ENCODE assay signal across 9 cellular contexts in genomic region chr11:87463486-87464102, GRCh38.
A peak's percentile ranks its signal among the peaks of the same experiment; 100 is the strongest.
DNase-seq lines count a peak whose midpoint lies in the region; ATAC-seq, FAIRE-seq and TF ChIP-seq lines count a peak whose summit lies in the region.
"Had no signal": no experiment of that assay in that cellular context is flagged by ENCODE, and none has a peak within 500 bp of the region (broad histone marks: within the 10 kb centered on the region; RNA-seq: fewer than 3 reads in every experiment).

No MANE protein-coding gene starts in this region.

- 15% methylated on average over 4 of the region's 4 CpGs for WGBS in HepG2 (ENCODE audit: low lambda C conversion rate)
- WGBS in right lobe of liver (ENCODE audit: insufficient coverage, low coverage, low lambda C conversion rate, missing lambda C conversion rate) = 70% methylated on average over 4 of the region's 4 CpGs

- no peak overlapping the region for H2AFZ ChIP-seq in HepG2 (ENCODE audit: low read length)

- in situ Hi-C loops in HepG2 (cut with HindIII; ENCODE audit: extremely low pct_ligation_motif_present, low pct_unique_long_range_greater_than_20kb) = loop anchor here (25.0 kb wide), 1 partner anchor 1074 kb away; no protein-coding TSS in a partner anchor

- H3K27ac ChIP-seq in HepG2 (ENCODE audit: extremely low read length, insufficient read depth, low read length) (no peak overlapping the region), right lobe of liver (no peak overlapping the region)
- no peak overlapping the region for H3K27ac ChIP-seq in effector memory CD4-positive, alpha-beta T cell (ENCODE audit: insufficient read depth, low read length, poor library complexity, severe bottlenecking)

- H3K36me3 ChIP-seq in HepG2 (replicated peaks in 1 of 2; ENCODE audit: control insufficient read depth in 1 of 2, insufficient read depth in 2 of 2, low read length in 2 of 2) (no peaks in the 10 kb centered on the region), right lobe of liver (no peaks in the 10 kb centered on the region)
- no peaks in the 10 kb centered on the region for H3K36me3 ChIP-seq in effector memory CD4-positive, alpha-beta T cell (ENCODE audit: control insufficient read depth, insufficient read depth, low read length)

- H3K9ac ChIP-seq in HepG2 (ENCODE audit: insufficient read depth, low read depth, low read length) = no peak overlapping the region

- DNase-seq in HepG2 (ENCODE audit: low spot score) (peak; percentile 38), right lobe of liver (no peak), HT1080 (ENCODE audit: low read depth) (peak; percentile 12), SK-N-DZ (ENCODE audit: low spot score) (peak; percentile 73), mesothelial cell of epicardium (ENCODE audit: low spot score in 2 of 2, unreplicated experiment in 2 of 2) (no peak), GM19240 (ENCODE audit: insufficient read length, low spot score) (no peak)
- no peak for DNase-seq in effector memory CD4-positive, alpha-beta T cell
- DNase-seq in activated CD4-positive, CD25-positive, alpha-beta regulatory T cell treated with anti-CD3 and anti-CD28 coated beads, Interleukin-2, amount 50 U/mL, for 72 hours = no peak

- H3K4me3 ChIP-seq in HepG2 (replicated peaks in 1 of 3; ENCODE audit: insufficient read depth in 1 of 3, low read depth in 2 of 3, low read length in 3 of 3) (no peak overlapping the region), right lobe of liver (no peak overlapping the region)
- no peak overlapping the region for H3K4me3 ChIP-seq in effector memory CD4-positive, alpha-beta T cell (ENCODE audit: insufficient read depth, low read depth, low read length, poor library complexity, severe bottlenecking)

- no peak for TF ChIP-seq RAD21 in HepG2 (CRISPR knock-in tag; IDR thresholded peaks at IDR 0.05)

- TF ChIP-seq POLR2A in HepG2 (IDR thresholded peaks at IDR 0.05; ENCODE audit: insufficient read depth in 1 of 2, low read depth in 2 of 2, low read length in 2 of 2) (no peak), right lobe of liver (IDR thresholded peaks at IDR 0.05) (no peak)

- TF ChIP-seq EP300 in HepG2 (IDR thresholded peaks at IDR 0.05; ENCODE audit: low read depth in 2 of 2, low read length in 2 of 2) = no peak
- no peak for TF ChIP-seq EP300 in HepG2 (CRISPR knock-in tag; IDR thresholded peaks at IDR 0.05; ENCODE audit: borderline replicate concordance)

- no peak overlapping the region for H3K27ac Mint-ChIP-seq in mesothelial cell of epicardium
- H3K27ac Mint-ChIP-seq: activated naive CD8-positive, alpha-beta T cell had no signal

- H3K79me2 ChIP-seq in HepG2 (ENCODE audit: insufficient read depth, low read length) = no peaks in the 10 kb centered on the region

- H4K20me1 ChIP-seq in HepG2 (ENCODE audit: insufficient read depth, low read length) = no peaks in the 10 kb centered on the region

- peaks cover 14% of the 10 kb centered on the region for H3K4me1 Mint-ChIP-seq in mesothelial cell of epicardium

- ATAC-seq in HepG2 = peak; percentile 94
- no peak for ATAC-seq in right lobe of liver

- TF ChIP-seq CTCF in HepG2 (CRISPR knock-in tag; IDR thresholded peaks at IDR 0.05) (peak; percentile 66), right lobe of liver (IDR thresholded peaks at IDR 0.05) (peak in 2 of 4 donors; percentile 15 to 25), mesothelial cell of epicardium (IDR thresholded peaks at IDR 0.05; ENCODE audit: unreplicated experiment) (peak; percentile 35)

- H3K4me3 Mint-ChIP-seq in mesothelial cell of epicardium = no peak overlapping the region
- H3K4me3 Mint-ChIP-seq: activated naive CD8-positive, alpha-beta T cell had no signal

- no TSS peak for BruUV-seq in HepG2 (replicated peaks; lab: Mats Ljungman, UMichigan)

- H3K9me3 ChIP-seq in HepG2 (ENCODE audit: low read length) = no peaks in the 10 kb centered on the region
- no peaks in the 10 kb centered on the region for H3K9me3 ChIP-seq in right lobe of liver
- no peaks in the 10 kb centered on the region for H3K9me3 ChIP-seq in effector memory CD4-positive, alpha-beta T cell (ENCODE audit: control insufficient read depth, low read length)

- intact Hi-C loops in HepG2 (cut with micrococcal nuclease; ENCODE audit: unreplicated experiment) = loop anchor here (2.0 to 5.0 kb wide), 2 partner anchors 639 to 1089 kb away; no protein-coding TSS in a partner anchor
- intact Hi-C loops in right lobe of liver (cut with DNase I) = no loop called here

- peaks cover 3% of the 10 kb centered on the region for H3K9me3 Mint-ChIP-seq in mesothelial cell of epicardium

- CTCF ChIA-PET in HepG2 (lab: Yijun Ruan, JAX; ENCODE audit: low intra/inter-chr PET ratio, low total read pairs) = interaction anchor here (0.9 kb wide), 1 partner anchor 1081 kb away, joined by 4 read pairs; no protein-coding TSS in a partner anchor

- H3K4me2 ChIP-seq in HepG2 (ENCODE audit: low read depth, low read length) = no peak overlapping the region

- peak; percentile 80 for FAIRE-seq in HepG2 (lab: Jason Lieb, UNC)

- H3K36me3 Mint-ChIP-seq in mesothelial cell of epicardium = no peaks in the 10 kb centered on the region
- H3K36me3 Mint-ChIP-seq: activated naive CD8-positive, alpha-beta T cell had no signal

- H3K27me3 Mint-ChIP-seq in mesothelial cell of epicardium (ENCODE audit: low read depth) = no peaks in the 10 kb centered on the region

- POLR2A ChIA-PET in HepG2 (lab: Yijun Ruan, JAX) = no interaction called here

- H3K27me3 ChIP-seq in HepG2 (ENCODE audit: control insufficient read depth in 1 of 2, insufficient read depth in 2 of 2, low read length in 2 of 2) (no peaks in the 10 kb centered on the region; a peak in 2 of 5 replicates), right lobe of liver (no peaks in the 10 kb centered on the region)
- H3K27me3 ChIP-seq in effector memory CD4-positive, alpha-beta T cell (replicated peaks; ENCODE audit: control insufficient read depth, insufficient read depth, low read length, poor library complexity, severe bottlenecking) = no peaks in the 10 kb centered on the region

- H3K4me1 ChIP-seq in HepG2 (ENCODE audit: insufficient read depth, low read length) (no peaks in the 10 kb centered on the region), right lobe of liver (no peaks in the 10 kb centered on the region)
- no peaks in the 10 kb centered on the region for H3K4me1 ChIP-seq in effector memory CD4-positive, alpha-beta T cell (ENCODE audit: control insufficient read depth, insufficient read depth, low read length, poor library complexity, severe bottlenecking)

TF ChIP-seq in HepG2, 621 proteins besides CTCF, POLR2A, EP300 and RAD21:
- no peak for TF ChIP-seq PAX8 (CRISPR knock-in tag; IDR thresholded peaks at IDR 0.05; ENCODE audit: borderline replicate concordance)
- TF ChIP-seq STAG1 (CRISPR knock-in tag; IDR thresholded peaks at IDR 0.05) = peak; percentile 69

Comparison
In these comparisons a context has a peak if more than half of its experiments do, and no peak if none do; other contexts are left out.
1. DNase-seq: peak in HepG2 (single experiment), HT1080 (single experiment) and SK-N-DZ (single experiment); none in right lobe of liver (0 of 3), mesothelial cell of epicardium (0 of 2), effector memory CD4-positive, alpha-beta T cell (0 of 3), GM19240 (single experiment) and activated CD4-positive, CD25-positive, alpha-beta regulatory T cell treated with anti-CD3 and anti-CD28 coated beads, Interleukin-2, amount 50 U/mL, for 72 hours (single experiment).